Comparison of ENCODE assay signal across 1 cellular context in genomic region chr15:31341501-31342195, GRCh38.
TF ChIP-seq lines count a peak whose summit lies in the region.

No MANE protein-coding gene starts in this region.

TF ChIP-seq in IMR-90, 13 proteins besides CTCF, POLR2A, EP300 and RAD21:
- no peak for TF ChIP-seq CHD1 (IDR thresholded peaks at IDR 0.05; ENCODE audit: low read depth, low read length)
- no peak for TF ChIP-seq NFE2L2 (IDR thresholded peaks at IDR 0.05; ENCODE audit: low read depth, low read length)
- no peak for TF ChIP-seq MXI1 (IDR thresholded peaks at IDR 0.05; ENCODE audit: borderline replicate concordance, low read depth, low read length)
- no peak for TF ChIP-seq RCOR1 (IDR thresholded peaks at IDR 0.05; ENCODE audit: insufficient replicate concordance, low read length)
- no peak for TF ChIP-seq ELK1 (IDR thresholded peaks at IDR 0.05; ENCODE audit: borderline replicate concordance, low read depth, low read length)
- TF ChIP-seq CEBPB (IDR thresholded peaks at IDR 0.05; ENCODE audit: low read depth, low read length): no peak
- TF ChIP-seq FOS (IDR thresholded peaks at IDR 0.05; ENCODE audit: low read depth, low read length): no peak
- no peak for TF ChIP-seq MAFK (IDR thresholded peaks at IDR 0.05; ENCODE audit: low read depth, low read length)
